In genomic region chr3:9934235-9934621, GRCh38 we compare ENCODE assay signal across 8 cellular contexts. TPM values are rescaled to one million over a fixed set of nuclear protein-coding genes. Genes with fewer than 3 reads are reported as not detected.
A peak's percentile ranks its signal among the peaks of the same experiment; 100 is the strongest.
DNase-seq lines count a peak whose midpoint lies in the region; ATAC-seq, FAIRE-seq and TF ChIP-seq lines count a peak whose summit lies in the region.

No MANE protein-coding gene starts in this region.

- H2AFZ ChIP-seq in astrocyte (ENCODE audit: low read depth, low read length): peak overlapping the region; percentile 93

- TF ChIP-seq CTCF in astrocyte (IDR thresholded peaks at IDR 0.05; ENCODE audit: insufficient read depth, low read depth, low read length) (peak; percentile 13), lower leg skin (IDR thresholded peaks at IDR 0.05) (no peak), transverse colon (IDR thresholded peaks at IDR 0.05) (peak in 2 of 5 experiments; percentile 28 to 37)

- peak overlapping the region; percentile 85 for H3K4me2 ChIP-seq in astrocyte (ENCODE audit: low read length)

- H3K9ac ChIP-seq in astrocyte (ENCODE audit: low read length): peak overlapping the region; percentile 82

- H3K79me2 ChIP-seq in astrocyte (ENCODE audit: insufficient read depth, low read length): no peaks in the 10 kb centered on the region

- TF ChIP-seq EP300 in transverse colon (IDR thresholded peaks at IDR 0.05; ENCODE audit: low read depth): no peak

- peaks cover 9% of the 10 kb centered on the region for H3K4me1 ChIP-seq in astrocyte (ENCODE audit: insufficient read depth, low read length)
- peaks cover 11 to 35% (median 27%) of the 10 kb centered on the region in 4 donors for H3K4me1 ChIP-seq in transverse colon

- H3K4me3 ChIP-seq in astrocyte (ENCODE audit: insufficient read depth, low read depth, low read length): peak overlapping the region; percentile 77
- peak overlapping the region; percentile 53 for H3K4me3 ChIP-seq in lower leg skin (ENCODE audit: low read depth, poor library complexity, severe bottlenecking)
- H3K4me3 ChIP-seq in transverse colon: peak overlapping the region; percentile 64 to 94 (median 82)

- intact Hi-C loops in lower leg skin (cut with DNase I; ENCODE audit: low total_unique reads) (no loop called here), transverse colon (cut with DNase I; ENCODE audit: low total_unique reads) (no loop called here)

- 7 to 13% methylated on average over 11 of the region's 11 CpGs for WGBS in lower leg skin, 2 donors
- WGBS in transverse colon (ENCODE audit: low coverage in 1 of 2), 2 donors: 0 to 4% methylated on average over 3 to 11 of the region's 11 CpGs

- FAIRE-seq in astrocyte (lab: Jason Lieb, UNC): no peak

- in situ Hi-C loops in transverse colon (cut with MboI; ENCODE audit: low pct_ligation_motif_present in 1 of 4, low pct_unique_long_range_greater_than_20kb in 1 of 4, low sequenced_read_pairs in 3 of 4): no loop called here

- H3K27ac ChIP-seq in astrocyte (ENCODE audit: low read depth, low read length): peak overlapping the region; percentile 80
- H3K27ac ChIP-seq in transverse colon: peak overlapping the region; percentile 90 to 100 (median 96)

- no peaks in the 10 kb centered on the region for H4K20me1 ChIP-seq in astrocyte (ENCODE audit: insufficient read depth, low read length)

- H3K4me3 Mint-ChIP-seq in IgD-negative memory B cell: peak overlapping the region; percentile 90 to 99 (median 98)
- H3K4me3 Mint-ChIP-seq in astrocyte (ENCODE audit: unreplicated experiment): peak overlapping the region; percentile 92

- peak overlapping the region; percentile 97 to 99 (median 98) for H3K27ac Mint-ChIP-seq in IgD-negative memory B cell
- H3K27ac Mint-ChIP-seq in astrocyte (ENCODE audit: unreplicated experiment): peak overlapping the region; percentile 86

- no peaks in the 10 kb centered on the region for H3K27me3 Mint-ChIP-seq in IgD-negative memory B cell
- no peaks in the 10 kb centered on the region for H3K27me3 Mint-ChIP-seq in astrocyte (ENCODE audit: low read depth, unreplicated experiment)

- no peak for TF ChIP-seq POLR2A in lower leg skin (IDR thresholded peaks at IDR 0.05)
- no peak for TF ChIP-seq POLR2A in transverse colon (IDR thresholded peaks at IDR 0.05)

- ATAC-seq in GM21737 (IDR thresholded peaks at IDR 0.05; ENCODE audit: unreplicated experiment): no peak

- DNase-seq in CD1c-positive myeloid dendritic cell (ENCODE audit: extremely low spot score) (peak; percentile 15), astrocyte (ENCODE audit: low read depth) (peak; percentile 24), lower leg skin (ENCODE audit: low spot score in 2 of 2) (peak in 1 of 2 donors; percentile 87), transverse colon (no peak), hippocampal formation (lab: John Stamatoyannopoulos, UW) (no peak), islet precursor cell (no peak)

- H3K36me3 ChIP-seq in astrocyte (ENCODE audit: insufficient read depth, low read length) (no peaks in the 10 kb centered on the region), transverse colon (no peaks in the 10 kb centered on the region)

- no peaks in the 10 kb centered on the region for H3K9me3 Mint-ChIP-seq in IgD-negative memory B cell
- peaks cover 3% of the 10 kb centered on the region for H3K9me3 Mint-ChIP-seq in astrocyte (ENCODE audit: unreplicated experiment)

- H3K4me1 Mint-ChIP-seq in IgD-negative memory B cell (peaks cover 23 to 24% (median 23%) of the 10 kb centered on the region in 3 donors), astrocyte (ENCODE audit: low read depth, unreplicated experiment) (peaks cover 2% of the 10 kb centered on the region)

- peaks cover 2% of the 10 kb centered on the region for H3K36me3 Mint-ChIP-seq in IgD-negative memory B cell
- peaks cover 26% of the 10 kb centered on the region for H3K36me3 Mint-ChIP-seq in astrocyte (ENCODE audit: low read depth, unreplicated experiment)

- H3K9me3 ChIP-seq in astrocyte (ENCODE audit: insufficient read depth, low read depth, low read length): no peaks in the 10 kb centered on the region
- no peaks in the 10 kb centered on the region for H3K9me3 ChIP-seq in transverse colon

- H3K27me3 ChIP-seq in astrocyte (ENCODE audit: insufficient read depth, low read length) (no peaks in the 10 kb centered on the region), transverse colon (no peaks in the 10 kb centered on the region)

RNA-seq across cellular contexts. Expression of gene CRELD1, which starts 0.6 kb away (rescaled TPM):
- polyA plus RNA-seq in IgD-negative memory B cell: 17.7 TPM
- total RNA-seq in astrocyte: 18.8 and 26.2 TPM in 2 replicates
- 10 to 100 TPM; 16.1 to 58.8 (median 28.3) TPM for total RNA-seq in lower leg skin
- total RNA-seq in transverse colon: 10 to 100 TPM in 3 of 4 donors, 1 to 10 TPM in 1; 7.1 to 36.8 (median 18.9) TPM

RNA-seq across cellular contexts. Expression of gene IL17RC, which starts 17.3 kb away (rescaled TPM):
- polyA plus RNA-seq in IgD-negative memory B cell: 6.7 TPM
- 20.1 and 23.9 TPM in 2 replicates for total RNA-seq in astrocyte
- 100 to 1,000 TPM in 3 of 4 donors, 10 to 100 TPM in 1; 95.5 to 155 (median 113) TPM for total RNA-seq in lower leg skin
- 10 to 100 TPM; 61.1 to 74.4 (median 67.1) TPM for total RNA-seq in transverse colon

RNA-seq across cellular contexts. Expression of gene PRRT3, which starts 18.0 kb away (rescaled TPM):
- 2.0 TPM for polyA plus RNA-seq in IgD-negative memory B cell
- total RNA-seq in astrocyte (2.2 and 2.4 TPM in 2 replicates), lower leg skin (1 to 10 TPM; 3.2 to 6.4 (median 4.0) TPM), transverse colon (1 to 10 TPM in 3 of 4 donors, under 1 TPM in 1; 0.20 to 3.0 (median 1.6) TPM)

RNA-seq across cellular contexts. Expression of gene IL17RE, which starts 31.6 kb away (rescaled TPM):
- polyA plus RNA-seq in IgD-negative memory B cell: not detected
- total RNA-seq in astrocyte: 3.7 and 4.6 TPM in 2 replicates
- 100 to 1,000 TPM in 1 of 4 donors, 10 to 100 TPM in 3; 71.1 to 117 (median 81.1) TPM for total RNA-seq in lower leg skin
- 100 to 1,000 TPM in 2 of 4 donors, 10 to 100 TPM in 2; 81.5 to 178 (median 108) TPM for total RNA-seq in transverse colon

RNA-seq across cellular contexts. Expression of gene JAGN1, which starts 43.8 kb away (rescaled TPM):
- 46.4 TPM for polyA plus RNA-seq in IgD-negative memory B cell
- 31.7 and 33.6 TPM in 2 replicates for total RNA-seq in astrocyte
- 10 to 100 TPM; 39.2 to 70.6 (median 51.0) TPM for total RNA-seq in lower leg skin
- 10 to 100 TPM in 3 of 4 donors, 1 to 10 TPM in 1; 5.8 to 73.0 (median 28.5) TPM for total RNA-seq in transverse colon

Comparison
In these comparisons a context has a peak if more than half of its experiments do, and no peak if none do; other contexts are left out.
1. DNase-seq: peak in CD1c-positive myeloid dendritic cell (single experiment) and astrocyte (single experiment); none in transverse colon (single experiment), hippocampal formation (0 of 2) and islet precursor cell (single experiment).
2. Peak in every context shown above with its lines, with median percentiles within 50 percentile points of each other: H3K4me3 ChIP-seq.